ENCODE assay signal across 27 cellular contexts in the genomic region with DNA sequence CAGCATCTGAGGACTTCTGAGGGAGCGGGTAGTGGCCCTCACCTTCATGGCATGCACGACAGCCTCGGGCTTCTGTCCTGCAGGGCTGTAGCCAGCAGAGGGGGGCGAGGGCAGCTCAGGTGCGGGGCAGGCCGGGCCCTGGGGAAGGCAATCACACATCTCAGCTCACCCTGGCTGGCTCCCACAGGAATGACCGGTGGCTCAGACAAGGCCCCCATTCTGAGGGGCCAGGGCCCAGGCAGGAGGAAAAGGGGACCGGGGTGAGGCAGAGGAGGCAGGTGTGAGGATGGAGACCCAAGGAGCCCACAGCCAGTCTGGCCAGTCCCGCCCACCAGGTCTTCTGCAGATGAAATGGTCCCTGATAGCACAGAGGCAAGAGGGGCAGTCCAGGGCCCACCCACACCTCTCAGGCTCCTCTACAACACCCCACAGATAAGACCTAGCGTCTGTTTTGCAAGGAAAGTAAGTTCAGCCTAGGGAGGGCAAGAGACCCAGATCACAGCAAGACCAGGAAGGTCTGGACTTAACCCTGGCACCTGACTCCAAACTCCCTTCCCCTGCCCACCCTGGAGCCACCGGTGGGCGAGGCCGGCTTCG. TPM values are rescaled to one million over a fixed set of nuclear protein-coding genes. Genes with fewer than 3 reads are reported as not detected.
A peak's percentile ranks its signal among the peaks of the same experiment; 100 is the strongest.
DNase-seq lines count a peak whose midpoint lies in the region; ATAC-seq and TF ChIP-seq lines count a peak whose summit lies in the region.
"Had no signal": no experiment of that assay in that cellular context is flagged by ENCODE, and none has a peak within 500 bp of the region (broad histone marks: within the 10 kb centered on the region; RNA-seq: fewer than 3 reads in every experiment).

No MANE protein-coding gene starts in this region.

- ATAC-seq in heart right ventricle = no peak
- no peak for ATAC-seq in CD8-positive, alpha-beta T cell
- ATAC-seq in activated T-helper 17 cell treated with anti-CD3 and anti-CD28 coated beads, Interleukin-2, amount 50 U/mL, for 72 hours (replicated peaks) = no peak

- H4K20me1 ChIP-seq in osteoblast (ENCODE audit: insufficient read depth, low read length) = peaks cover 12% of the 10 kb centered on the region

- no peaks in the 10 kb centered on the region for H3K79me2 ChIP-seq in osteoblast (ENCODE audit: insufficient read depth, low read length)

- no peak overlapping the region for H3K4me2 ChIP-seq in osteoblast (ENCODE audit: insufficient read depth, low read length)

- CTCF ChIA-PET in CD8-positive, alpha-beta T cell (lab: Charles Lee) = interaction anchor here (0.9 to 3.9 kb wide), 8 partner anchors 11 to 429 kb away, joined by 3 to 34 read pairs (median 4); no protein-coding TSS in a partner anchor

- no peaks in the 10 kb centered on the region for H3K9me3 Mint-ChIP-seq in CD8-positive, alpha-beta T cell
- no peaks in the 10 kb centered on the region for H3K9me3 Mint-ChIP-seq in activated T-helper 17 cell treated with anti-CD3 and anti-CD28 coated beads, Interleukin-2, amount 50 U/mL, for 72 hours
- no peaks in the 10 kb centered on the region for H3K9me3 Mint-ChIP-seq in activated T-cell treated with anti-CD3 and anti-CD28 coated beads, Interleukin-2, amount 50 U/mL, for 24 hours
- H3K9me3 Mint-ChIP-seq: brain; memory B cell; stimulated activated naive CD8-positive, alpha-beta T cell treated with anti-CD3 and anti-CD28 coated beads, Interleukin-15, Interleukin-2, amounts not matched to agents 100 ng/mL and 50 ng/mL, for 24 hours had no signal

- no peak overlapping the region for H3K27ac ChIP-seq in left ventricle myocardium inferior (replicated peaks)
- no peak overlapping the region for H3K27ac ChIP-seq in heart right ventricle
- H3K27ac ChIP-seq in osteoblast (ENCODE audit: low read depth, low read length) = no peak overlapping the region
- H3K27ac ChIP-seq in CD8-positive, alpha-beta T cell (ENCODE audit: low read depth, low read length) = no peak overlapping the region
- H3K27ac ChIP-seq: adrenal gland, epithelial cell of prostate, neutrophil, prostate gland had no signal

- H3K4me3 ChIP-seq in left ventricle myocardium inferior (no peak overlapping the region), heart right ventricle (no peak overlapping the region), osteoblast (ENCODE audit: insufficient read depth, low read length) (no peak overlapping the region)
- no peak overlapping the region for H3K4me3 ChIP-seq in CD8-positive, alpha-beta T cell (ENCODE audit: low read depth, low read length)
- H3K4me3 ChIP-seq: adrenal gland, HAP-1, MG63, prostate gland had no signal

- peak; percentile 13 for DNase-seq in left ventricle myocardium inferior
- no peak for DNase-seq in heart right ventricle
- peak; percentile 45 for DNase-seq in ecto neural progenitor cell (ENCODE audit: low spot score)
- peak; percentile 53 for DNase-seq in osteoblast (ENCODE audit: insufficient read length, low spot score, missing footprints)
- no peak for DNase-seq in CD8-positive, alpha-beta T cell
- no peak for DNase-seq in NCI-H2029 (lab: John Stamatoyannopoulos, UW)
- no peak for DNase-seq in activated T-cell treated with anti-CD3 and anti-CD28 coated beads, Interleukin-2, amount 50 U/mL, for 24 hours
- DNase-seq: activated CD4-positive, alpha-beta T cell treated with anti-CD3 and anti-CD28 coated beads for 4 hours; activated naive CD4-positive, alpha-beta T cell; activated T-cell treated with anti-CD3 and anti-CD28 coated beads, Interleukin-2, amount 50 U/mL, for 48 hours; DMS79; effector CD4-positive, alpha-beta T cell; GDM1; KBM-7; MG63; NCI-H1105 treated with DMSO at 0.1 percent for 48 hours; NCI-H2029 treated with DMSO at 0.1 percent for 48 hours; NCI-H2227 treated with DMSO at 0.1 percent for 48 hours had no signal

- H3K27me3 ChIP-seq in left ventricle myocardium inferior (ENCODE audit: low read depth) = no peaks in the 10 kb centered on the region
- no peaks in the 10 kb centered on the region for H3K27me3 ChIP-seq in heart right ventricle
- H3K27me3 ChIP-seq in osteoblast (ENCODE audit: insufficient read depth, low read length) = no peaks in the 10 kb centered on the region
- no peaks in the 10 kb centered on the region for H3K27me3 ChIP-seq in CD8-positive, alpha-beta T cell (ENCODE audit: insufficient read depth, low read length)
- H3K27me3 ChIP-seq: adrenal gland, MG63, neutrophil had no signal

- no peak for TF ChIP-seq CTCF in left ventricle myocardium inferior (IDR thresholded peaks at IDR 0.05; ENCODE audit: borderline replicate concordance)
- TF ChIP-seq CTCF in heart right ventricle (IDR thresholded peaks at IDR 0.05) = no peak
- TF ChIP-seq CTCF in osteoblast (IDR thresholded peaks at IDR 0.05; ENCODE audit: extremely low read depth, low read depth, low read length) = no peak
- TF ChIP-seq CTCF in CD8-positive, alpha-beta T cell (IDR thresholded peaks at IDR 0.05) = no peak

- H3K36me3 Mint-ChIP-seq in CD8-positive, alpha-beta T cell = peaks cover 13% of the 10 kb centered on the region
- H3K36me3 Mint-ChIP-seq in activated T-helper 17 cell treated with anti-CD3 and anti-CD28 coated beads, Interleukin-2, amount 50 U/mL, for 72 hours (ENCODE audit: low read depth) = peaks cover 4% of the 10 kb centered on the region
- H3K36me3 Mint-ChIP-seq in activated T-cell treated with anti-CD3 and anti-CD28 coated beads, Interleukin-2, amount 50 U/mL, for 24 hours (ENCODE audit: low read depth) = peaks cover 15% of the 10 kb centered on the region
- H3K36me3 Mint-ChIP-seq: brain, memory B cell had no signal

- intact Hi-C loops in left ventricle myocardium inferior (cut with micrococcal nuclease) = no loop called here
- intact Hi-C loops in heart right ventricle (cut with DNase I) = loop anchor here in 3 of 10 donors (2.0 to 10.0 kb wide), 2 partner anchors 108 to 368 kb away; no protein-coding TSS in a partner anchor
- intact Hi-C loops in CD8-positive, alpha-beta T cell (cut with DNase I, micrococcal nuclease) = loop anchor here (5.0 kb wide), 2 partner anchors 90 to 575 kb away; no protein-coding TSS in a partner anchor

- no peak overlapping the region for H3K27ac Mint-ChIP-seq in CD8-positive, alpha-beta T cell
- H3K27ac Mint-ChIP-seq in activated T-helper 17 cell treated with anti-CD3 and anti-CD28 coated beads, Interleukin-2, amount 50 U/mL, for 72 hours = no peak overlapping the region
- H3K27ac Mint-ChIP-seq in activated T-cell treated with anti-CD3 and anti-CD28 coated beads, Interleukin-2, amount 50 U/mL, for 24 hours = no peak overlapping the region
- H3K27ac Mint-ChIP-seq: brain; stimulated activated naive CD8-positive, alpha-beta T cell treated with anti-CD3 and anti-CD28 coated beads, Interleukin-15, Interleukin-2, amounts not matched to agents 100 ng/mL and 50 ng/mL, for 24 hours had no signal

- H3K9me3 ChIP-seq in left ventricle myocardium inferior (replicated peaks) (no peaks in the 10 kb centered on the region), heart right ventricle (no peaks in the 10 kb centered on the region), osteoblast (ENCODE audit: low read depth, low read length) (no peaks in the 10 kb centered on the region)
- no peaks in the 10 kb centered on the region for H3K9me3 ChIP-seq in CD8-positive, alpha-beta T cell (ENCODE audit: low read length)
- H3K9me3 ChIP-seq: adrenal gland, HAP-1, MG63, neutrophil, prostate gland had no signal

- H3K4me3 Mint-ChIP-seq in CD8-positive, alpha-beta T cell = no peak overlapping the region
- H3K4me3 Mint-ChIP-seq in activated T-helper 17 cell treated with anti-CD3 and anti-CD28 coated beads, Interleukin-2, amount 50 U/mL, for 72 hours = no peak overlapping the region
- no peak overlapping the region for H3K4me3 Mint-ChIP-seq in activated T-cell treated with anti-CD3 and anti-CD28 coated beads, Interleukin-2, amount 50 U/mL, for 24 hours
- H3K4me3 Mint-ChIP-seq: brain; memory B cell; stimulated activated naive CD8-positive, alpha-beta T cell treated with anti-CD3 and anti-CD28 coated beads, Interleukin-15, Interleukin-2, amounts not matched to agents 100 ng/mL and 50 ng/mL, for 24 hours had no signal

- POLR2A ChIA-PET in CD8-positive, alpha-beta T cell (lab: Charles Lee) = no interaction called here

- H3K27me3 Mint-ChIP-seq in CD8-positive, alpha-beta T cell (ENCODE audit: low read depth) = no peaks in the 10 kb centered on the region
- H3K27me3 Mint-ChIP-seq in activated T-helper 17 cell treated with anti-CD3 and anti-CD28 coated beads, Interleukin-2, amount 50 U/mL, for 72 hours = no peaks in the 10 kb centered on the region
- no peaks in the 10 kb centered on the region for H3K27me3 Mint-ChIP-seq in activated T-cell treated with anti-CD3 and anti-CD28 coated beads, Interleukin-2, amount 50 U/mL, for 24 hours
- H3K27me3 Mint-ChIP-seq: memory B cell; stimulated activated naive CD8-positive, alpha-beta T cell treated with anti-CD3 and anti-CD28 coated beads, Interleukin-15, Interleukin-2, amounts not matched to agents 100 ng/mL and 50 ng/mL, for 24 hours had no signal

- no peaks in the 10 kb centered on the region for H3K4me1 Mint-ChIP-seq in CD8-positive, alpha-beta T cell (ENCODE audit: low read depth)
- no peaks in the 10 kb centered on the region for H3K4me1 Mint-ChIP-seq in activated T-helper 17 cell treated with anti-CD3 and anti-CD28 coated beads, Interleukin-2, amount 50 U/mL, for 72 hours
- H3K4me1 Mint-ChIP-seq in activated T-cell treated with anti-CD3 and anti-CD28 coated beads, Interleukin-2, amount 50 U/mL, for 24 hours (ENCODE audit: low read depth) = no peaks in the 10 kb centered on the region
- H3K4me1 Mint-ChIP-seq: memory B cell had no signal

- peaks cover 18% of the 10 kb centered on the region for H3K4me1 ChIP-seq in left ventricle myocardium inferior
- H3K4me1 ChIP-seq in heart right ventricle = peaks cover 0 to 19% (median 9%) of the 10 kb centered on the region in 9 donors
- H3K4me1 ChIP-seq in osteoblast (ENCODE audit: insufficient read depth, low read length) = peaks cover under 1% of the 10 kb centered on the region
- H3K4me1 ChIP-seq in CD8-positive, alpha-beta T cell (ENCODE audit: insufficient read depth, low read length) = peaks cover 3% of the 10 kb centered on the region
- H3K4me1 ChIP-seq: HAP-1, prostate gland had no signal

- no peak overlapping the region for H2AFZ ChIP-seq in osteoblast (ENCODE audit: low read length)

- H3K36me3 ChIP-seq in left ventricle myocardium inferior = peaks cover 34% of the 10 kb centered on the region
- H3K36me3 ChIP-seq in heart right ventricle = peaks cover 0 to 56% (median 0%) of the 10 kb centered on the region in 9 donors
- H3K36me3 ChIP-seq in osteoblast (ENCODE audit: insufficient read depth, low read length) = peaks cover 16% of the 10 kb centered on the region
- peaks cover 4% of the 10 kb centered on the region for H3K36me3 ChIP-seq in CD8-positive, alpha-beta T cell (ENCODE audit: insufficient read depth, low read length)
- H3K36me3 ChIP-seq: MG63 had no signal

- WGBS in heart right ventricle, 2 donors = 85 to 90% methylated on average over 13 to 14 of the region's 14 CpGs

RNA-seq across cellular contexts. Expression of gene CCNK, which starts 35.9 kb away (rescaled TPM):
- total RNA-seq in left ventricle myocardium inferior = 32.2 TPM
- 10 to 100 TPM; 28.0 to 41.0 (median 31.9) TPM for total RNA-seq in heart right ventricle
- polyA plus RNA-seq in heart right ventricle = 10 to 100 TPM; 10.9 to 11.4 TPM
- 28.6 and 35.4 TPM in 2 replicates for total RNA-seq in osteoblast
- 100 to 1,000 TPM; 171 to 177 TPM for total RNA-seq in CD8-positive, alpha-beta T cell
- 10 to 100 TPM; 65.7 to 89.0 TPM for total RNA-seq in activated T-helper 17 cell treated with anti-CD3 and anti-CD28 coated beads, Interleukin-2, amount 50 U/mL, for 72 hours

RNA-seq across cellular contexts. Expression of gene SETD3, which starts 36.5 kb away (rescaled TPM):
- total RNA-seq in left ventricle myocardium inferior (101 TPM), heart right ventricle (100 to 1,000 TPM in 8 of 10 donors, 10 to 100 TPM in 2; 89.6 to 129 (median 107) TPM), osteoblast (58.6 and 65.1 TPM in 2 replicates)
- 10 to 100 TPM; 35.0 to 59.9 TPM for polyA plus RNA-seq in heart right ventricle
- total RNA-seq in CD8-positive, alpha-beta T cell = 10 to 100 TPM; 40.3 to 45.6 TPM
- 10 to 100 TPM; 32.8 to 53.2 TPM for total RNA-seq in activated T-helper 17 cell treated with anti-CD3 and anti-CD28 coated beads, Interleukin-2, amount 50 U/mL, for 72 hours

Comparison
In these comparisons a context has a peak if more than half of its experiments do, and no peak if none do; other contexts are left out.
1. DNase-seq: peak in left ventricle myocardium inferior (single experiment), ecto neural progenitor cell (single experiment) and osteoblast (single experiment); none in heart right ventricle (0 of 2), CD8-positive, alpha-beta T cell (0 of 7), NCI-H2029 (single experiment) and activated T-cell treated with anti-CD3 and anti-CD28 coated beads, Interleukin-2, amount 50 U/mL, for 24 hours (single experiment).